In genomic region chr10:7405637-7406036, GRCh38 we compare ENCODE assay signal across 1 cellular context.
A peak's percentile ranks its signal among the peaks of the same experiment; 100 is the strongest.
TF ChIP-seq lines count a peak whose summit lies in the region.

No MANE protein-coding gene starts in this region.

TF ChIP-seq in K562, 482 proteins besides CTCF, POLR2A, EP300 and RAD21 (continued from another document):
- TF ChIP-seq KAT2B (IDR thresholded peaks at IDR 0.05; ENCODE audit: low read depth, low read length), result no peak
- TF ChIP-seq NCOA1 (IDR thresholded peaks at IDR 0.05; ENCODE audit: low read depth), result no peak
- no peak for TF ChIP-seq ATF2 (CRISPR knock-in tag; IDR thresholded peaks at IDR 0.05)
- TF ChIP-seq NCOR1 (IDR thresholded peaks at IDR 0.05), result 0 out of 2 replicates have a peak, but pooled peaks have one; percentile 15
- TF ChIP-seq JUND (IDR thresholded peaks at IDR 0.05; ENCODE audit: borderline replicate concordance, low read depth, low read length), result peak; percentile 73; the same call in 1 of the 2 replicates
- peak; percentile 39; the same call in 1 of the 3 replicates for TF ChIP-seq JUND (tag; IDR thresholded peaks at IDR 0.05; ENCODE audit: borderline replicate concordance, low read depth, low read length)
- peak; percentile 66 for TF ChIP-seq PKNOX1 (IDR thresholded peaks at IDR 0.05)
- peak; percentile 75 for TF ChIP-seq VEZF1 (CRISPR knock-in tag; IDR thresholded peaks at IDR 0.05)
- no peak for TF ChIP-seq HMGXB4 (CRISPR knock-in tag; IDR thresholded peaks at IDR 0.05)
- peak; percentile 77 for TF ChIP-seq CBFA2T3 (IDR thresholded peaks at IDR 0.05)
- peak; percentile 63 to 68 for TF ChIP-seq KDM1A (IDR thresholded peaks at IDR 0.05)
- peak; percentile 53; the same call in 1 of the 2 replicates for TF ChIP-seq ATF3 (IDR thresholded peaks at IDR 0.05)
- no peak for TF ChIP-seq ATF3 (CRISPR knock-in tag; conservative IDR thresholded peaks at IDR 0.05)
- peak in 1 of 2 experiments; percentile 2; a peak in 1 of 4 replicates for TF ChIP-seq RCOR1 (IDR thresholded peaks at IDR 0.05; ENCODE audit: borderline replicate concordance in 1 of 2, low read depth in 2 of 2, low read length in 2 of 2)
- TF ChIP-seq SMARCE1 (IDR thresholded peaks at IDR 0.05), result peak; percentile 65; the same call in 1 of the 2 replicates
- TF ChIP-seq DPF2 (IDR thresholded peaks at IDR 0.05), result peak; percentile 43; the same call in 1 of the 2 replicates
- peak; percentile 49; the same call in 1 of the 2 replicates for TF ChIP-seq EGR1 (conservative IDR thresholded peaks at IDR 0.05)
- TF ChIP-seq NR2C2 (CRISPR knock-in tag; IDR thresholded peaks at IDR 0.05), result no peak
- TF ChIP-seq NR2C2 (tag; IDR thresholded peaks at IDR 0.05), result 0 out of 2 replicates have a peak, but pooled peaks have one; percentile 13
- TF ChIP-seq TEAD4 (IDR thresholded peaks at IDR 0.05; ENCODE audit: low read length), result peak; percentile 78
- no peak for TF ChIP-seq TEAD4 (CRISPR knock-in tag; IDR thresholded peaks at IDR 0.05; ENCODE audit: borderline replicate concordance)
- peak; percentile 68 for TF ChIP-seq CBFA2T2 (conservative IDR thresholded peaks at IDR 0.05)
TF ChIP-seq in K562: peak in this region for 20.
